1 cellular context compared by ENCODE assay signal in the genomic region with DNA sequence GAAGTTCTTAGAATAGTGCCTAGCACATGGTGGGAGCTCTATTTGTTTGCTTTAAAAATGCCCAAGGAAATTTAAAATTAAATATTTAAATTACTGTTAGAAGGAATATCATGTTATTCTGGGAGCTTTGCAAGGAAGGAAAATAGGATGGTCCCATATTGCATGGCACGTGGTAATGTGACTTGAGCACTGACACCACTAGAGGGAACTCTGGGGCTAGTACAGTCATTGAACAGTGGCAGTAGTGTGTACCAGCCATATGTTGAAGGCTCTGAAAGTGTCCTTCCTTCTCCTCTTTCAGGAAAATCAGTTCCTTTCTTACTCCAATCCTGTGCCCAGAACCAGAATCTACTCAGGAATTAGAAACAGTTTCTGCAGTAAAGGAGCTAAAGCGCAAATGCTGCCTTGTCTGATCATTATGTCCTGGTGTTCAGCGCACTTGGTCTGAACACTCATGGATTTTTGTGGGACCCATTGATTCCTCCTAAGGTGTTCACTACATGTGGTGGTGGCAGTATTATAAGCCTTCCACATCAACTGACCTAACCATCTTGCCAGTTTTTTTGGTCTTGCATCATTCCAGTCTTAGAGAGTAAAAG.
TF ChIP-seq lines count a peak whose summit lies in the region.

No MANE protein-coding gene starts in this region.

TF ChIP-seq in GM23338, 12 proteins besides CTCF, POLR2A, EP300 and RAD21 (continued from another document):
- TF ChIP-seq, protein P1, sequence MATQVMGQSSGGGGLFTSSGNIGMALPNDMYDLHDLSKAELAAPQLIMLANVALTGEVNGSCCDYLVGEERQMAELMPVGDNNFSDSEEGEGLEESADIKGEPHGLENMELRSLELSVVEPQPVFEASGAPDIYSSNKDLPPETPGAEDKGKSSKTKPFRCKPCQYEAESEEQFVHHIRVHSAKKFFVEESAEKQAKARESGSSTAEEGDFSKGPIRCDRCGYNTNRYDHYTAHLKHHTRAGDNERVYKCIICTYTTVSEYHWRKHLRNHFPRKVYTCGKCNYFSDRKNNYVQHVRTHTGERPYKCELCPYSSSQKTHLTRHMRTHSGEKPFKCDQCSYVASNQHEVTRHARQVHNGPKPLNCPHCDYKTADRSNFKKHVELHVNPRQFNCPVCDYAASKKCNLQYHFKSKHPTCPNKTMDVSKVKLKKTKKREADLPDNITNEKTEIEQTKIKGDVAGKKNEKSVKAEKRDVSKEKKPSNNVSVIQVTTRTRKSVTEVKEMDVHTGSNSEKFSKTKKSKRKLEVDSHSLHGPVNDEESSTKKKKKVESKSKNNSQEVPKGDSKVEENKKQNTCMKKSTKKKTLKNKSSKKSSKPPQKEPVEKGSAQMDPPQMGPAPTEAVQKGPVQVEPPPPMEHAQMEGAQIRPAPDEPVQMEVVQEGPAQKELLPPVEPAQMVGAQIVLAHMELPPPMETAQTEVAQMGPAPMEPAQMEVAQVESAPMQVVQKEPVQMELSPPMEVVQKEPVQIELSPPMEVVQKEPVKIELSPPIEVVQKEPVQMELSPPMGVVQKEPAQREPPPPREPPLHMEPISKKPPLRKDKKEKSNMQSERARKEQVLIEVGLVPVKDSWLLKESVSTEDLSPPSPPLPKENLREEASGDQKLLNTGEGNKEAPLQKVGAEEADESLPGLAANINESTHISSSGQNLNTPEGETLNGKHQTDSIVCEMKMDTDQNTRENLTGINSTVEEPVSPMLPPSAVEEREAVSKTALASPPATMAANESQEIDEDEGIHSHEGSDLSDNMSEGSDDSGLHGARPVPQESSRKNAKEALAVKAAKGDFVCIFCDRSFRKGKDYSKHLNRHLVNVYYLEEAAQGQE (IDR thresholded peaks at IDR 0.05; ENCODE audit: unreplicated experiment): no peak
- TF ChIP-seq ZNF331 (CRISPR knock-in tag; IDR thresholded peaks at IDR 0.05; ENCODE audit: low read depth) (no peak), EZH2phosphoT487 (IDR thresholded peaks at IDR 0.05; ENCODE audit: unreplicated experiment) (no peak), EZH2 (IDR thresholded peaks at IDR 0.05; ENCODE audit: low read depth, unreplicated experiment) (no peak)
- TF ChIP-seq, protein P2, sequence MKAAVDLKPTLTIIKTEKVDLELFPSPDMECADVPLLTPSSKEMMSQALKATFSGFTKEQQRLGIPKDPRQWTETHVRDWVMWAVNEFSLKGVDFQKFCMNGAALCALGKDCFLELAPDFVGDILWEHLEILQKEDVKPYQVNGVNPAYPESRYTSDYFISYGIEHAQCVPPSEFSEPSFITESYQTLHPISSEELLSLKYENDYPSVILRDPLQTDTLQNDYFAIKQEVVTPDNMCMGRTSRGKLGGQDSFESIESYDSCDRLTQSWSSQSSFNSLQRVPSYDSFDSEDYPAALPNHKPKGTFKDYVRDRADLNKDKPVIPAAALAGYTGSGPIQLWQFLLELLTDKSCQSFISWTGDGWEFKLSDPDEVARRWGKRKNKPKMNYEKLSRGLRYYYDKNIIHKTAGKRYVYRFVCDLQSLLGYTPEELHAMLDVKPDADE (IDR thresholded peaks at IDR 0.05): no peak
- TF ChIP-seq, protein P3, sequence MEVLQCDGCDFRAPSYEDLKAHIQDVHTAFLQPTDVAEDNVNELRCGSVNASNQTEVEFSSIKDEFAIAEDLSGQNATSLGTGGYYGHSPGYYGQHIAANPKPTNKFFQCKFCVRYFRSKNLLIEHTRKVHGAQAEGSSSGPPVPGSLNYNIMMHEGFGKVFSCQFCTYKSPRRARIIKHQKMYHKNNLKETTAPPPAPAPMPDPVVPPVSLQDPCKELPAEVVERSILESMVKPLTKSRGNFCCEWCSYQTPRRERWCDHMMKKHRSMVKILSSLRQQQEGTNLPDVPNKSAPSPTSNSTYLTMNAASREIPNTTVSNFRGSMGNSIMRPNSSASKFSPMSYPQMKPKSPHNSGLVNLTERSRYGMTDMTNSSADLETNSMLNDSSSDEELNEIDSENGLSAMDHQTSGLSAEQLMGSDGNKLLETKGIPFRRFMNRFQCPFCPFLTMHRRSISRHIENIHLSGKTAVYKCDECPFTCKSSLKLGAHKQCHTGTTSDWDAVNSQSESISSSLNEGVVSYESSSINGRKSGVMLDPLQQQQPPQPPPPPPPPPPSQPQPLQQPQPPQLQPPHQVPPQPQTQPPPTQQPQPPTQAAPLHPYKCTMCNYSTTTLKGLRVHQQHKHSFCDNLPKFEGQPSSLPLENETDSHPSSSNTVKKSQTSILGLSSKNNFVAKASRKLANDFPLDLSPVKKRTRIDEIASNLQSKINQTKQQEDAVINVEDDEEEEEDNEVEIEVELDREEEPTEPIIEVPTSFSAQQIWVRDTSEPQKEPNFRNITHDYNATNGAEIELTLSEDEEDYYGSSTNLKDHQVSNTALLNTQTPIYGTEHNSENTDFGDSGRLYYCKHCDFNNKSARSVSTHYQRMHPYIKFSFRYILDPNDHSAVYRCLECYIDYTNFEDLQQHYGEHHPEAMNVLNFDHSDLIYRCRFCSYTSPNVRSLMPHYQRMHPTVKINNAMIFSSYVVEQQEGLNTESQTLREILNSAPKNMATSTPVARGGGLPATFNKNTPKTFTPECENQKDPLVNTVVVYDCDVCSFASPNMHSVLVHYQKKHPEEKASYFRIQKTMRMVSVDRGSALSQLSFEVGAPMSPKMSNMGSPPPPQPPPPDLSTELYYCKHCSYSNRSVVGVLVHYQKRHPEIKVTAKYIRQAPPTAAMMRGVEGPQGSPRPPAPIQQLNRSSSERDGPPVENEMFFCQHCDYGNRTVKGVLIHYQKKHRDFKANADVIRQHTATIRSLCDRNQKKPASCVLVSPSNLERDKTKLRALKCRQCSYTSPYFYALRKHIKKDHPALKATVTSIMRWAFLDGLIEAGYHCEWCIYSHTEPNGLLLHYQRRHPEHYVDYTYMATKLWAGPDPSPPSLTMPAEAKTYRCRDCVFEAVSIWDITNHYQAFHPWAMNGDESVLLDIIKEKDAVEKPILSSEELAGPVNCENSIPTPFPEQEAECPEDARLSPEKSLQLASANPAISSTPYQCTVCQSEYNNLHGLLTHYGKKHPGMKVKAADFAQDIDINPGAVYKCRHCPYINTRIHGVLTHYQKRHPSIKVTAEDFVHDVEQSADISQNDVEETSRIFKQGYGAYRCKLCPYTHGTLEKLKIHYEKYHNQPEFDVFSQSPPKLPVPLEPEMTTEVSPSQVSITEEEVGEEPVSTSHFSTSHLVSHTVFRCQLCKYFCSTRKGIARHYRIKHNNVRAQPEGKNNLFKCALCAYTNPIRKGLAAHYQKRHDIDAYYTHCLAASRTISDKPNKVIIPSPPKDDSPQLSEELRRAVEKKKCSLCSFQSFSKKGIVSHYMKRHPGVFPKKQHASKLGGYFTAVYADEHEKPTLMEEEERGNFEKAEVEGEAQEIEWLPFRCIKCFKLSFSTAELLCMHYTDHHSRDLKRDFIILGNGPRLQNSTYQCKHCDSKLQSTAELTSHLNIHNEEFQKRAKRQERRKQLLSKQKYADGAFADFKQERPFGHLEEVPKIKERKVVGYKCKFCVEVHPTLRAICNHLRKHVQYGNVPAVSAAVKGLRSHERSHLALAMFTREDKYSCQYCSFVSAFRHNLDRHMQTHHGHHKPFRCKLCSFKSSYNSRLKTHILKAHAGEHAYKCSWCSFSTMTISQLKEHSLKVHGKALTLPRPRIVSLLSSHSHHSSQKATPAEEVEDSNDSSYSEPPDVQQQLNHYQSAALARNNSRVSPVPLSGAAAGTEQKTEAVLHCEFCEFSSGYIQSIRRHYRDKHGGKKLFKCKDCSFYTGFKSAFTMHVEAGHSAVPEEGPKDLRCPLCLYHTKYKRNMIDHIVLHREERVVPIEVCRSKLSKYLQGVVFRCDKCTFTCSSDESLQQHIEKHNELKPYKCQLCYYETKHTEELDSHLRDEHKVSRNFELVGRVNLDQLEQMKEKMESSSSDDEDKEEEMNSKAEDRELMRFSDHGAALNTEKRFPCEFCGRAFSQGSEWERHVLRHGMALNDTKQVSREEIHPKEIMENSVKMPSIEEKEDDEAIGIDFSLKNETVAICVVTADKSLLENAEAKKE (CRISPR knock-in tag; IDR thresholded peaks at IDR 0.05): no peak
